8 cellular contexts compared by ENCODE assay signal in the genomic region with DNA sequence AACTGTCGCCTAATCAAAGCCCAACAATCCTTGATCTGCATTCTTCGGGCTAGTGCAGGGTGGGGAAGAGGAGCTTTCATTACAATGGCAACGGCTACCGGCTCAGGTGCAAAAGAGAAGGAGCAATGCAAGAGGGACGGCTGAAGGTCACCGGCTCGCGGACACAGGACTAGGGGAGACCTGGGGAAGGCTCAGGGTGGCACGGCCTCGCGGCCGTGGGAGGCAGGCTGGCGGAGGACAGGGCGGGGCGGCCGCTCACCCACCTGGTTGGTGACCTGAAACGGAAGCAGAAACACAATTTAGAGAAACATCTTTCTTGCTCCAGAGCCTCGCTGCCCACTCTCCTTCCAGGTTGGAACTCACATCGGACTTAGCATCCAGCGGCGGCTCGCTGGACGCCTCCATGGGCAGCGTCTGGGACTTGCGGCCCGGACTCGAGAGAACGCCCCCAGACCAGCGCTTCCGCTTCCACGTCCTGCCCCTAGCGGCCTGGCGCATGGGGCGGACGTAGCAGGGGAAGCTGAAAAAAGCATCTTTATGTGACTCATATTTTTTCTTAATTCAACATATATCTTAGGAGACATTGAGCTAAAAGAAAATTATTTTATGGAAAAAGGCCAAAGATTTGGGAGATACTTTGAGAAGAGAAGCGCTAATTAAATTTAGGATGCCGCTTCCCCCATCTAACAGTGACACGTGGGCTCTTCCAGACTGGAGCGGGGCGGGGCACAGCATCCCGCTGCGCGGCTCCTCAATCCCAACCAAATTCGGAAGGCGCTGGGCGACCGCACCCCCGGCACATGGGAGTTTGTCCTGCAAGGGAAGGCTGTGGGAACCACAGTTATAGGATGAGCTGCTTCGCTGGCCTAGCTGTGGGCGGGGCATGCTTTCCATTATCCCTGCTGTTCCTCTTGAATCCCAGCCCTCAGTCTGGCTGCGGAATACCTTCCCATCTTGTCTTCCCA. TPM values are rescaled to one million over a fixed set of nuclear protein-coding genes. Genes with fewer than 3 reads are reported as not detected.
A peak's percentile ranks its signal among the peaks of the same experiment; 100 is the strongest.
DNase-seq lines count a peak whose midpoint lies in the region; ATAC-seq and TF ChIP-seq lines count a peak whose summit lies in the region.

A gene (minus strand): TSS at position 441 of the 965 bp plus-strand sequence. CDS start 36 bp downstream, at position 405.

- in situ Hi-C loops in astrocyte of the cerebellum (cut with HindIII; ENCODE audit: low sequenced_read_pairs): no loop called here

- ATAC-seq in HG02885 (IDR thresholded peaks at IDR 0.05; ENCODE audit: poor library complexity, unreplicated experiment): peak; percentile 97

- DNase-seq in NCI-H2081 (lab: John Stamatoyannopoulos, UW) (peak; percentile 63 to 66), NCI-H2081 treated with DMSO at 0.1 percent for 48 hours (lab: John Stamatoyannopoulos, UW) (no peak), NCI-H1694 (lab: John Stamatoyannopoulos, UW) (peak; percentile 91), T-helper 22 cell (ENCODE audit: low read depth) (peak; percentile 54), astrocyte of the cerebellum (ENCODE audit: low read depth) (peak; percentile 58), hepatic stellate cell (ENCODE audit: low spot score) (peak; percentile 90), renal cortical epithelial cell (ENCODE audit: low read depth) (peak; percentile 62)

- peak within 1 kb of the TSS; percentile 60 for H3K4me3 ChIP-seq in astrocyte of the cerebellum (ENCODE audit: low read depth, low read length)

- TF ChIP-seq CTCF in astrocyte of the cerebellum (IDR thresholded peaks at IDR 0.05; ENCODE audit: low read depth, low read length, missing control alignments): peak; percentile 27

RNA-seq across cellular contexts. Expression of the gene that starts here (rescaled TPM):
- total RNA-seq in renal cortical epithelial cell: 29.7 and 37.5 TPM in 2 replicates
